Comparison of ENCODE assay signal across 8 cellular contexts in the genomic region with DNA sequence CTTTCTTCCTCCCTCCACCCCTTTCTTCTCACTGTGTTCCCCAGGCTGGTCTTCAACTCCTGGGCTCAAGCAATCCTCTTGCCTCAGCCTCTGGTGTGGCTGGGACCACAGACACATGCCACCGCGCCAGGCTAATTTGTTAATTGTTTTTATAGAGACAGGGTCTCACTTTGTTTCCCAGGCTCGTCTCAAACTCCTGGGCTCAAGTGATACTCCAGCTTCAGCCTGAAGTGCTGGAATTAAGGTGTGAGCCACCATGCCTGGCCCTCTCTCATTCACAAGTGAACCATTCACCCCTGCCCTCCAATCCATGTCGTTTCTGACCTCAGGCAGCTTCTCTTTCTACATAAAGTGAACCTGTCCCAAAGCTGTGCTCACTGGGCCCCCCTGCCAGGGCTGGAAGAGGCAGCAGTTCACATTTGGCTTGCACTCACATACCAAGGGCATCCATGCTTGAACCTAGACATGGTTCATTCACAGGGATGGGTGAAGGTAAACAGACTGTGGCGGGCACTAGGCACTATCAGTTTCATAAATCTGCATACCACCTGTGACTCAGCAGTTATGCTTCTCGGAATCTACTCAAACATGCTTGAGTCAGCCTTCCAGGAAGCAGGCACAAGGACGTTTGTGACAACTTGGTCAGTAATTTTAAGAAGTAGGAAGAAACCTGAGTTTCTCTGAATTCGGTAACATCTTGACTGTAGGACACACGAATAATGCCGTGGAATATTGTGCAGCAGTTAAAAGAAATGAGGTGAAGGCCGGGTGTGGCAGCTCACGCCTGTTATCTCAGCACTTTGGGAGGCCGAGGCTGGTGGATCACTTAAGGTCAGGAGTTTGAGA. TPM values are rescaled to one million over a fixed set of nuclear protein-coding genes. Genes with fewer than 3 reads are reported as not detected.
DNase-seq lines count a peak whose midpoint lies in the region; ATAC-seq and TF ChIP-seq lines count a peak whose summit lies in the region.

No MANE protein-coding gene starts in this region.

- peaks cover 18% of the 10 kb centered on the region for H3K4me1 Mint-ChIP-seq in memory B cell
- no peaks in the 10 kb centered on the region for H3K4me1 Mint-ChIP-seq in type B pancreatic cell (ENCODE audit: unreplicated experiment)

- H3K36me3 ChIP-seq in body of pancreas (replicated peaks in 1 of 2; ENCODE audit: insufficient read depth in 1 of 2, low read depth in 2 of 2): no peaks in the 10 kb centered on the region

- H3K9me3 Mint-ChIP-seq in memory B cell (no peaks in the 10 kb centered on the region), type B pancreatic cell (no peaks in the 10 kb centered on the region)

- no peak for TF ChIP-seq POLR2A in body of pancreas (IDR thresholded peaks at IDR 0.05)

- ATAC-seq in GM18511 (IDR thresholded peaks at IDR 0.05; ENCODE audit: unreplicated experiment): peak; percentile 58
- ATAC-seq in body of pancreas: peak; percentile 74
- peak; percentile 79 for ATAC-seq in memory B cell (ENCODE audit: low read depth)
- no peak for ATAC-seq in HG03139 (IDR thresholded peaks at IDR 0.05; ENCODE audit: unreplicated experiment)

- peaks cover 2% of the 10 kb centered on the region for H3K27me3 Mint-ChIP-seq in memory B cell
- no peaks in the 10 kb centered on the region for H3K27me3 Mint-ChIP-seq in type B pancreatic cell

- H3K27ac ChIP-seq in body of pancreas: peak overlapping the region in 3 of 4 donors; percentile 51 to 78 (median 75)

- H3K4me1 ChIP-seq in body of pancreas: peaks cover 25% of the 10 kb centered on the region

- H3K27ac Mint-ChIP-seq in memory B cell (peak overlapping the region; percentile 36), type B pancreatic cell (peak overlapping the region; percentile 87)

- no peak for TF ChIP-seq CTCF in body of pancreas (IDR thresholded peaks at IDR 0.05)
- no peak for TF ChIP-seq CTCF in type B pancreatic cell (conservative IDR thresholded peaks at IDR 0.05)

- H3K4me3 Mint-ChIP-seq in memory B cell (no peak overlapping the region), type B pancreatic cell (peak overlapping the region; percentile 51)

- no peaks in the 10 kb centered on the region for H3K27me3 ChIP-seq in body of pancreas

- no peaks in the 10 kb centered on the region for H3K9me3 ChIP-seq in body of pancreas

- WGBS in body of pancreas, 2 donors: 43% methylated on average over 13 of the region's 13 CpGs

- peak; percentile 61 for DNase-seq in 8988T
- DNase-seq in HT1080 (ENCODE audit: low read depth): peak; percentile 90
- DNase-seq in T follicular helper cell (ENCODE audit: low read depth): peak; percentile 43
- peak; percentile 47 to 84 (median 58) for DNase-seq in body of pancreas
- DNase-seq in memory B cell (ENCODE audit: low spot score in 2 of 2): peak; percentile 22 to 38
- DNase-seq in type B pancreatic cell (ENCODE audit: extremely low spot score, unreplicated experiment): no peak

- intact Hi-C loops in body of pancreas (cut with DNase I): no loop called here

- no peak overlapping the region for H3K4me3 ChIP-seq in body of pancreas

- peaks cover 2% of the 10 kb centered on the region for H3K36me3 Mint-ChIP-seq in memory B cell
- no peaks in the 10 kb centered on the region for H3K36me3 Mint-ChIP-seq in type B pancreatic cell

RNA-seq across cellular contexts. Expression of a gene that starts 6.0 kb away (rescaled TPM):
- total RNA-seq in HT1080 (2014; rRNA removed; shearing (Covaris generic)): 28.6 and 28.8 TPM in 2 replicates
- 15.2 and 20.6 TPM in 2 replicates for polyA plus RNA-seq in HT1080 (2015; cell fraction: cytosol; rRNA removed)
- polyA plus RNA-seq in HT1080 (2015; cell fraction: nucleus; rRNA removed): 98.7 and 104 TPM in 2 replicates
- total RNA-seq in body of pancreas (10 to 100 TPM; 60.7 to 69.5 TPM), type B pancreatic cell (ENCODE audit: low replicate concordance) (47.3 and 57.0 TPM in 2 replicates)

RNA-seq across cellular contexts. Expression of a gene that starts 34.4 kb away (rescaled TPM):
- 1.5 and 4.0 TPM in 2 replicates for total RNA-seq in HT1080 (2014; rRNA removed; shearing (Covaris generic))
- polyA plus RNA-seq in HT1080 (2015; cell fraction: cytosol; rRNA removed): 1.6 and 2.4 TPM in 2 replicates
- 10.8 and 11.4 TPM in 2 replicates for polyA plus RNA-seq in HT1080 (2015; cell fraction: nucleus; rRNA removed)
- total RNA-seq in body of pancreas (10 to 100 TPM in 1 of 2 donors, 1 to 10 TPM in 1; 7.5 to 11.5 TPM), type B pancreatic cell (ENCODE audit: low replicate concordance) (23.6 and 26.4 TPM in 2 replicates)

RNA-seq across cellular contexts. Expression of a gene that starts 34.5 kb away (rescaled TPM):
- total RNA-seq in HT1080 (2014; rRNA removed; shearing (Covaris generic)): 3.5 and 6.0 TPM in 2 replicates
- 12.8 and 19.3 TPM in 2 replicates for polyA plus RNA-seq in HT1080 (2015; cell fraction: cytosol; rRNA removed)
- 54.3 and 60.6 TPM in 2 replicates for polyA plus RNA-seq in HT1080 (2015; cell fraction: nucleus; rRNA removed)
- total RNA-seq in body of pancreas (10 to 100 TPM; 29.6 to 42.8 TPM), type B pancreatic cell (ENCODE audit: low replicate concordance) (40.5 and 45.4 TPM in 2 replicates)
